Comparison of ENCODE assay signal across 20 cellular contexts in genomic region chr16:25978227-25978626, GRCh38.
"Had no signal": no experiment of that assay in that cellular context is flagged by ENCODE, and none has a peak within 500 bp of the region (broad histone marks: within the 10 kb centered on the region; RNA-seq: fewer than 3 reads in every experiment).

No MANE protein-coding gene starts in this region.

- H3K9me3 ChIP-seq: heart left ventricle, mucosa of descending colon, right lobe of liver had no signal

- ATAC-seq: esophagus mucosa; heart left ventricle; mucosa of descending colon; natural killer cell; right lobe of liver; stimulated activated naive B cell treated with anti-CD40 and anti-IgM and Interleukin-4, amounts not matched to agents 10 μg/mL and 1 μg/mL and 100 μg/mL, for 72 hours; stimulated activated naive CD8-positive, alpha-beta T cell treated with anti-CD3 and anti-CD28 coated beads, Interleukin-15, amount 100 ng/mL, for 72 hours had no signal

- H3K27ac ChIP-seq: heart left ventricle, right lobe of liver, skin epidermis had no signal

- FAIRE-seq: endometrium, frontal cortex, islet of Langerhans, urothelium cell line had no signal

- H3K36me3 ChIP-seq: heart left ventricle, right lobe of liver had no signal

- H3K27me3 ChIP-seq: heart left ventricle, right lobe of liver had no signal

- H3K4me3 ChIP-seq: heart left ventricle, mucosa of descending colon, right lobe of liver, skin epidermis had no signal

- H3K4me1 ChIP-seq: heart left ventricle, right lobe of liver had no signal

- DNase-seq: effector memory CD4-positive, alpha-beta T cell; heart left ventricle; hypothalamus; kidney glomerular epithelial cell; mammary epithelial cell; mucosa of descending colon; natural killer cell; right lobe of liver; stimulated activated CD4-positive, alpha-beta T cell treated with anti-CD3 and anti-CD28 coated beads, Interleukin-2, amount 100 ng/mL, for 24 hours; stimulated activated CD4-positive, alpha-beta T cell treated with anti-CD3 and anti-CD28 coated beads, Interleukin-4, amount 100 ng/mL, for 4 hours; stimulated activated naive B cell treated with anti-CD40 and anti-IgM and Interleukin-4, amounts not matched to agents 10 μg/mL and 1 μg/mL and 100 μg/mL, for 72 hours; stimulated activated naive CD8-positive, alpha-beta T cell treated with anti-CD3 and anti-CD28 coated beads, Interleukin-15, amount 100 ng/mL, for 72 hours; substantia nigra; trophoblast cell had no signal
